ENCODE assay signal across 8 cellular contexts in genomic region chr17:1399679-1400512, GRCh38. TPM values are rescaled to one million over a fixed set of nuclear protein-coding genes. Genes with fewer than 3 reads are reported as not detected.
DNase-seq lines count a peak whose midpoint lies in the region; ATAC-seq, FAIRE-seq and TF ChIP-seq lines count a peak whose summit lies in the region.

TSS of gene YWHAE (minus strand) at chr17:1400222. CDS start at chr17:1400110, 112 bp downstream.

- H3K27ac ChIP-seq in heart right ventricle, result peak within 1 kb of the TSS; percentile 90 to 97 (median 96)
- peak within 1 kb of the TSS; percentile 96 for H3K27ac ChIP-seq in upper lobe of right lung

- TF ChIP-seq CTCF in heart right ventricle (IDR thresholded peaks at IDR 0.05) (no peak), upper lobe of right lung (IDR thresholded peaks at IDR 0.05) (no peak)

- no peaks in the 10 kb centered on the region for H3K27me3 ChIP-seq in heart right ventricle
- H3K27me3 ChIP-seq in upper lobe of right lung, result no peaks in the 10 kb centered on the region

- intact Hi-C loops in heart right ventricle (cut with DNase I), result loop anchor here in 6 of 10 donors (5.0 to 10.0 kb wide), 5 partner anchors 33 to 57 kb away; partner anchors contain the start of gene CRK (in 2 of the 6)
- intact Hi-C loops in posterior vena cava (cut with DNase I), result no loop called here
- intact Hi-C loops in upper lobe of right lung (cut with DNase I), result no loop called here

- peak; percentile 97 for TF ChIP-seq POLR2A in GM12891 (IDR thresholded peaks at IDR 0.05; ENCODE audit: low read depth, low read length)

- peak within 1 kb of the TSS; percentile 67 to 94 (median 80) for H3K4me3 ChIP-seq in heart right ventricle
- peak within 1 kb of the TSS; percentile 93 for H3K4me3 ChIP-seq in upper lobe of right lung

- FAIRE-seq in GM12891 (lab: Jason Lieb, UNC), result peak; percentile 95

- ATAC-seq in HG02852 (IDR thresholded peaks at IDR 0.05; ENCODE audit: unreplicated experiment), result peak; percentile 87
- ATAC-seq in heart right ventricle, result peak; percentile 97 to 98 (median 98)
- peak; percentile 99 for ATAC-seq in upper lobe of right lung

- H3K36me3 ChIP-seq in heart right ventricle (peaks cover 0 to 15% (median 0%) of the 10 kb centered on the region in 9 donors), upper lobe of right lung (no peaks in the 10 kb centered on the region)

- H3K4me1 ChIP-seq in heart right ventricle, result peaks cover 5 to 49% (median 42%) of the 10 kb centered on the region in 9 donors
- H3K4me1 ChIP-seq in upper lobe of right lung, result peaks cover 25% of the 10 kb centered on the region

- H3K9me3 ChIP-seq in heart right ventricle (no peaks in the 10 kb centered on the region), upper lobe of right lung (no peaks in the 10 kb centered on the region)

- DNase-seq in GM12891 (ENCODE audit: insufficient read length, low spot score) (peak; percentile 96), NCI-H146 (lab: John Stamatoyannopoulos, UW) (peak; percentile 97), T-helper 1 cell (peak; percentile 91 to 95 (median 94)), amniotic epithelial cell (ENCODE audit: low read depth) (peak; percentile 86), heart right ventricle (peak; percentile 98), posterior vena cava (ENCODE audit: low spot score) (peak; percentile 99), upper lobe of right lung (peak; percentile 99)

- 0 to 1% methylated on average over 81 to 82 of the region's 82 CpGs for WGBS in heart right ventricle, 2 donors

TF ChIP-seq in GM12891, 5 proteins besides CTCF, POLR2A, EP300 and RAD21:
- TF ChIP-seq POU2F2 (IDR thresholded peaks at IDR 0.05; ENCODE audit: low read depth, low read length) (peak; percentile 74; the same call in 1 of the 2 replicates), POLR2AphosphoS5 (IDR thresholded peaks at IDR 0.05; ENCODE audit: low read depth, low read length) (peak; percentile 97), SPI1 (IDR thresholded peaks at IDR 0.05; ENCODE audit: low read depth, low read length) (peak; percentile 43), TAF1 (IDR thresholded peaks at IDR 0.05; ENCODE audit: low read depth, low read length) (peak; percentile 98), PAX5 (IDR thresholded peaks at IDR 0.05; ENCODE audit: insufficient read depth, low read length, severe bottlenecking) (peak; percentile 16)

RNA-seq across cellular contexts. Expression of gene YWHAE, which starts in this region (rescaled TPM):
- 434 TPM for polyA plus RNA-seq in GM12891 (2012; ENCODE audit: low read depth, missing spikeins)
- total RNA-seq in heart right ventricle (100 to 1,000 TPM; 600 to 791 (median 620) TPM), posterior vena cava (100 to 1,000 TPM; 274 to 306 TPM), upper lobe of right lung (393 TPM)
- polyA plus RNA-seq in heart right ventricle, result 100 to 1,000 TPM; 478 to 505 TPM

Comparison
In these comparisons a context has a peak if more than half of its experiments do, and no peak if none do; other contexts are left out.
1. Peak in every context shown above with its lines: DNase-seq, ATAC-seq, H3K4me3 ChIP-seq and H3K27ac ChIP-seq.
2. intact Hi-C loops: an anchor here in heart right ventricle (5.0 to 10.0 kb wide); none called in posterior vena cava and upper lobe of right lung.